In the genomic region with DNA sequence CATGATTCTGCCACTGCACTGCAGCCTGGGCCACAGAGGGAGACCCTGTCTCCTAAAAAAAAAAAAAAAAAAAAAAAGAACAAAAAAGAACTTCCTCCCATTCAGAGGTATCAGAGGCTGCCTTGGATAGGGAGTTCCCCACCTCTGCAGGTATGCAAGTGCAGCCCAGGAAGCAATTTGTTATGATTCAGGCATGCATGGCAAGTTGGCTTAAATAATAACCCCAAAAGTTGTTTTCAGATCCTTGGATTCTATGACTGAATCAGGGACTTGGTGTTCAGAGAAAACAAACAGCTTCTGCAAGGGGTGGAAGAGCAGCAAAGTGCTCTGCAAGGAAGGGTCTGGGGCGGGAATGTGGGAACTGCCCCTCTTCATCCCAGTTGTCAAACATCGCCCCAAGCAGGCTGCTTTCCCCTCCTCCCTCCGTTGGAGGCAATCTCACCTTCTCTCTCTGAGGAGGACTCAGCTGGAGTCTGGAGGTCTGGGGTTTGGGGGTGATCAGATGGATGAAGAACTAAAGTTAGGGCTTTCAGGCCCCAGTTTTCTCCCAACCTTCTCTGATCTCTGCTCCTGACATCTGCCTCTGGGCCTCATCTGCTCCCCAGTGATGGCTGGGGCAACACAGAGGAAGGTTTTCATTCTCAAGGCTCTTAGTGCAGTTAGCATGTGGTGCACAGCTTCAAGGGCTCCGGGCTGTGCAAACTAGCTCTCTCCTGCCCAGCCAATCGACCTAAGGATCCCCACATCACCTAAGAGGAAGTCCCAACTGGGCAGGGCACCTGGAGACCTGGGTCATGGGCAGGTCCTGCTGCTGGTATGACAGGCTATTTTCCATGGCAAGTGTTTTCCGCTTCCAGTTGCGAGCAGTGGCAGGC, we compare ENCODE assay signal across 1 cellular context.
TF ChIP-seq lines count a peak whose summit lies in the region.

No MANE protein-coding gene starts in this region.

TF ChIP-seq in HepG2, 621 proteins besides CTCF, POLR2A, EP300 and RAD21:
- TF ChIP-seq CBX1 (IDR thresholded peaks at IDR 0.05; ENCODE audit: low read depth) (no peak), ZFP36L2 (CRISPR knock-in tag; IDR thresholded peaks at IDR 0.05) (no peak), ZNF572 (CRISPR knock-in tag; IDR thresholded peaks at IDR 0.05) (0 out of 2 replicates have a peak, but pooled peaks have one; percentile 45)
